In the genomic region with DNA sequence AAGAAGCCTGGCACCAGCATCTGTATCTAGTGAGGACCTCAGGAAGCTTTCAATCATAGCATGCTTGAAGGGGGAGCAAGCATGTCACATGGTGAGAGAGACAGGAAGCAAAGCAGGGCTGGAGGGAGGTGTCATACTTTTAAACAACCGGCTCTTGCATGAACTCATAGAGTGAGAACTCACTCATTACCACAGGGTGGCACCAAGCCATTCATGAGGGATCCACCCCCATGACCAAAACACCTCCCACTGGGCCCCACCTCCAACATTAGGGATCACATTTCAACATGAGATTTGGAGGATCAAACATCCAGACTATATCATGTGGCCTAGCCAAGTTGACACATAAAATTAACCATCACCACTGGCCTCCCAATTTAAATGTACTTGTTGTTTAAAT, we compare ENCODE assay signal across 1 cellular context.
TF ChIP-seq lines count a peak whose summit lies in the region.

No MANE protein-coding gene starts in this region.

TF ChIP-seq in WTC11, 78 proteins besides CTCF, POLR2A, EP300 and RAD21 (continued from another document):
- TF ChIP-seq, protein P1, sequence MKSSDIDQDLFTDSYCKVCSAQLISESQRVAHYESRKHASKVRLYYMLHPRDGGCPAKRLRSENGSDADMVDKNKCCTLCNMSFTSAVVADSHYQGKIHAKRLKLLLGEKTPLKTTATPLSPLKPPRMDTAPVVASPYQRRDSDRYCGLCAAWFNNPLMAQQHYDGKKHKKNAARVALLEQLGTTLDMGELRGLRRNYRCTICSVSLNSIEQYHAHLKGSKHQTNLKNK (CRISPR knock-in tag; IDR thresholded peaks at IDR 0.05) = no peak
- TF ChIP-seq, protein P2, sequence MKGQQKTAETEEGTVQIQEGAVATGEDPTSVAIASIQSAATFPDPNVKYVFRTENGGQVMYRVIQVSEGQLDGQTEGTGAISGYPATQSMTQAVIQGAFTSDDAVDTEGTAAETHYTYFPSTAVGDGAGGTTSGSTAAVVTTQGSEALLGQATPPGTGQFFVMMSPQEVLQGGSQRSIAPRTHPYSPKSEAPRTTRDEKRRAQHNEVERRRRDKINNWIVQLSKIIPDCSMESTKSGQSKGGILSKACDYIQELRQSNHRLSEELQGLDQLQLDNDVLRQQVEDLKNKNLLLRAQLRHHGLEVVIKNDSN (CRISPR knock-in tag; IDR thresholded peaks at IDR 0.05) = no peak
- TF ChIP-seq, protein P3, sequence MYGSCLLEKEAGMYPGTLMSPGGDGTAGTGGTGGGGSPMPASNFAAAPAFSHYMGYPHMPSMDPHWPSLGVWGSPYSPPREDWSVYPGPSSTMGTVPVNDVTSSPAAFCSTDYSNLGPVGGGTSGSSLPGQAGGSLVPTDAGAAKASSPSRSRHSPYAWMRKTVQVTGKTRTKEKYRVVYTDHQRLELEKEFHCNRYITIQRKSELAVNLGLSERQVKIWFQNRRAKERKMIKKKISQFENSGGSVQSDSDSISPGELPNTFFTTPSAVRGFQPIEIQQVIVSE (CRISPR knock-in tag; IDR thresholded peaks at IDR 0.05; ENCODE audit: borderline replicate concordance) = no peak
- TF ChIP-seq, protein P4, sequence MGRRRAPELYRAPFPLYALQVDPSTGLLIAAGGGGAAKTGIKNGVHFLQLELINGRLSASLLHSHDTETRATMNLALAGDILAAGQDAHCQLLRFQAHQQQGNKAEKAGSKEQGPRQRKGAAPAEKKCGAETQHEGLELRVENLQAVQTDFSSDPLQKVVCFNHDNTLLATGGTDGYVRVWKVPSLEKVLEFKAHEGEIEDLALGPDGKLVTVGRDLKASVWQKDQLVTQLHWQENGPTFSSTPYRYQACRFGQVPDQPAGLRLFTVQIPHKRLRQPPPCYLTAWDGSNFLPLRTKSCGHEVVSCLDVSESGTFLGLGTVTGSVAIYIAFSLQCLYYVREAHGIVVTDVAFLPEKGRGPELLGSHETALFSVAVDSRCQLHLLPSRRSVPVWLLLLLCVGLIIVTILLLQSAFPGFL (CRISPR knock-in tag; IDR thresholded peaks at IDR 0.05; ENCODE audit: borderline replicate concordance) = no peak
- no peak for TF ChIP-seq CREM (CRISPR knock-in tag; IDR thresholded peaks at IDR 0.05)
- TF ChIP-seq ZNF416 (CRISPR knock-in tag; IDR thresholded peaks at IDR 0.05) = no peak
- TF ChIP-seq, protein P5, sequence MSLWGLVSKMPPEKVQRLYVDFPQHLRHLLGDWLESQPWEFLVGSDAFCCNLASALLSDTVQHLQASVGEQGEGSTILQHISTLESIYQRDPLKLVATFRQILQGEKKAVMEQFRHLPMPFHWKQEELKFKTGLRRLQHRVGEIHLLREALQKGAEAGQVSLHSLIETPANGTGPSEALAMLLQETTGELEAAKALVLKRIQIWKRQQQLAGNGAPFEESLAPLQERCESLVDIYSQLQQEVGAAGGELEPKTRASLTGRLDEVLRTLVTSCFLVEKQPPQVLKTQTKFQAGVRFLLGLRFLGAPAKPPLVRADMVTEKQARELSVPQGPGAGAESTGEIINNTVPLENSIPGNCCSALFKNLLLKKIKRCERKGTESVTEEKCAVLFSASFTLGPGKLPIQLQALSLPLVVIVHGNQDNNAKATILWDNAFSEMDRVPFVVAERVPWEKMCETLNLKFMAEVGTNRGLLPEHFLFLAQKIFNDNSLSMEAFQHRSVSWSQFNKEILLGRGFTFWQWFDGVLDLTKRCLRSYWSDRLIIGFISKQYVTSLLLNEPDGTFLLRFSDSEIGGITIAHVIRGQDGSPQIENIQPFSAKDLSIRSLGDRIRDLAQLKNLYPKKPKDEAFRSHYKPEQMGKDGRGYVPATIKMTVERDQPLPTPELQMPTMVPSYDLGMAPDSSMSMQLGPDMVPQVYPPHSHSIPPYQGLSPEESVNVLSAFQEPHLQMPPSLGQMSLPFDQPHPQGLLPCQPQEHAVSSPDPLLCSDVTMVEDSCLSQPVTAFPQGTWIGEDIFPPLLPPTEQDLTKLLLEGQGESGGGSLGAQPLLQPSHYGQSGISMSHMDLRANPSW (CRISPR knock-in tag; conservative IDR thresholded peaks at IDR 0.05; ENCODE audit: low read depth) = no peak
- TF ChIP-seq, protein P6, sequence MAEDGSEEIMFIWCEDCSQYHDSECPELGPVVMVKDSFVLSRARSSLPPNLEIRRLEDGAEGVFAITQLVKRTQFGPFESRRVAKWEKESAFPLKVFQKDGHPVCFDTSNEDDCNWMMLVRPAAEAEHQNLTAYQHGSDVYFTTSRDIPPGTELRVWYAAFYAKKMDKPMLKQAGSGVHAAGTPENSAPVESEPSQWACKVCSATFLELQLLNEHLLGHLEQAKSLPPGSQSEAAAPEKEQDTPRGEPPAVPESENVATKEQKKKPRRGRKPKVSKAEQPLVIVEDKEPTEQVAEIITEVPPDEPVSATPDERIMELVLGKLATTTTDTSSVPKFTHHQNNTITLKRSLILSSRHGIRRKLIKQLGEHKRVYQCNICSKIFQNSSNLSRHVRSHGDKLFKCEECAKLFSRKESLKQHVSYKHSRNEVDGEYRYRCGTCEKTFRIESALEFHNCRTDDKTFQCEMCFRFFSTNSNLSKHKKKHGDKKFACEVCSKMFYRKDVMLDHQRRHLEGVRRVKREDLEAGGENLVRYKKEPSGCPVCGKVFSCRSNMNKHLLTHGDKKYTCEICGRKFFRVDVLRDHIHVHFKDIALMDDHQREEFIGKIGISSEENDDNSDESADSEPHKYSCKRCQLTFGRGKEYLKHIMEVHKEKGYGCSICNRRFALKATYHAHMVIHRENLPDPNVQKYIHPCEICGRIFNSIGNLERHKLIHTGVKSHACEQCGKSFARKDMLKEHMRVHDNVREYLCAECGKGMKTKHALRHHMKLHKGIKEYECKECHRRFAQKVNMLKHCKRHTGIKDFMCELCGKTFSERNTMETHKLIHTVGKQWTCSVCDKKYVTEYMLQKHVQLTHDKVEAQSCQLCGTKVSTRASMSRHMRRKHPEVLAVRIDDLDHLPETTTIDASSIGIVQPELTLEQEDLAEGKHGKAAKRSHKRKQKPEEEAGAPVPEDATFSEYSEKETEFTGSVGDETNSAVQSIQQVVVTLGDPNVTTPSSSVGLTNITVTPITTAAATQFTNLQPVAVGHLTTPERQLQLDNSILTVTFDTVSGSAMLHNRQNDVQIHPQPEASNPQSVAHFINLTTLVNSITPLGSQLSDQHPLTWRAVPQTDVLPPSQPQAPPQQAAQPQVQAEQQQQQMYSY (CRISPR knock-in tag; IDR thresholded peaks at IDR 0.05) = no peak
- no peak for TF ChIP-seq SP1 (CRISPR knock-in tag; conservative IDR thresholded peaks at IDR 0.05)
- no peak for TF ChIP-seq SMAD3 (CRISPR knock-in tag; IDR thresholded peaks at IDR 0.05; ENCODE audit: borderline replicate concordance)
